13 cellular contexts compared by ENCODE assay signal in the genomic region with DNA sequence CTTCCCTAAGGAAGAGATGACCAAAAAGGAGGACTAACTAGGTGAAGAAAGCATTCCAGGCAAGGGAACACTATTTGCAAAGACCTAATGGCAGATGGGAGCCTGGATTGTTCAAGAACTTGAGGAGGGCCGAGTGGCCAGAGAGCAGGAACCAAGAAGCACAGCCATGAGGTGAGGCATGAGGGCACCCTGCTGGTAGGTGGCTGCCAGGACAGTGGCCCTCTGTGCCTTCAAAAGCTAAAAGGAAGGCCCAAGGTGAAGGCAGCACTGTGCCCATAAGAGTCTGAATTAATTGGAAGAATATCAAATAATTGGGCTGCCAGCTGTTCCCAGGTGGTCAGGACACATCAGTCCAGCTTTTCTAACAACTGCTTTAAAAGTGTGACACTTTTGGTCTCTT. TPM values are rescaled to one million over a fixed set of nuclear protein-coding genes. Genes with fewer than 3 reads are reported as not detected.
DNase-seq lines count a peak whose midpoint lies in the region; ATAC-seq, FAIRE-seq and TF ChIP-seq lines count a peak whose summit lies in the region.
"Had no signal": no experiment of that assay in that cellular context is flagged by ENCODE, and none has a peak within 500 bp of the region (broad histone marks: within the 10 kb centered on the region; RNA-seq: fewer than 3 reads in every experiment).

No MANE protein-coding gene starts in this region.

- peak; percentile 57 for ATAC-seq in foreskin keratinocyte
- no peak for ATAC-seq in HG02970 (IDR thresholded peaks at IDR 0.05; ENCODE audit: low FRiP score, unreplicated experiment)
- ATAC-seq: activated CD4-positive, CD25-positive, alpha-beta regulatory T cell treated with anti-CD3 and anti-CD28 coated beads, Interleukin-2, amount 50 U/mL, for 24 hours; naive thymus-derived CD8-positive, alpha-beta T cell had no signal

- intact Hi-C loops in prostate gland (cut with DNase I): no loop called here

- in situ Hi-C loops in GM13977 (cut with MboI; ENCODE audit: low pct_unique_long_range_greater_than_20kb, low sequenced_read_pairs, unreplicated experiment) (no loop called here), SK-MEL-5 (cut with HindIII; ENCODE audit: low pct_unique_long_range_greater_than_20kb, low sequenced_read_pairs) (no loop called here)

- DNase-seq in GM13977 (ENCODE audit: low spot score) (no peak), SK-MEL-5 (ENCODE audit: low read depth, low spot score) (peak; percentile 47), foreskin keratinocyte (no peak), prostate gland (ENCODE audit: low spot score) (no peak), frontal cortex (ENCODE audit: low spot score in 2 of 2) (no peak)
- no peak for DNase-seq in NK-92 treated with Interleukin-12 subunit alpha and Interleukin-12 subunit beta, amount 100 ng/mL, for 24 hours (lab: John Stamatoyannopoulos, UW)
- DNase-seq: naive thymus-derived CD8-positive, alpha-beta T cell; NCI-H1930; SHP77 treated with DMSO at 0.1 percent for 48 hours had no signal

- H3K36me3 ChIP-seq in prostate gland: no peaks in the 10 kb centered on the region

- H3K4me1 ChIP-seq in foreskin keratinocyte (no peaks in the 10 kb centered on the region), prostate gland (replicated peaks) (no peaks in the 10 kb centered on the region)

- H3K27me3 ChIP-seq in foreskin keratinocyte (no peaks in the 10 kb centered on the region), prostate gland (replicated peaks; ENCODE audit: insufficient read depth) (no peaks in the 10 kb centered on the region)

- no peak overlapping the region for H3K4me3 ChIP-seq in prostate gland

- H3K27ac ChIP-seq in 22Rv1: no peak overlapping the region
- no peak overlapping the region for H3K27ac ChIP-seq in foreskin keratinocyte
- H3K27ac ChIP-seq in prostate gland: no peak overlapping the region
- H3K27ac ChIP-seq: epithelial cell of prostate had no signal

- no peak for TF ChIP-seq POLR2A in prostate gland (IDR thresholded peaks at IDR 0.05)

- WGBS in prostate gland: 81% methylated on average over 1 of the region's 1 CpG

- no peaks in the 10 kb centered on the region for H3K9me3 ChIP-seq in prostate gland

- FAIRE-seq in frontal cortex (lab: Jason Lieb, UNC): no peak

- 0 out of 2 replicates have a peak, but pooled peaks have one; percentile 4 for TF ChIP-seq CTCF in 22Rv1 (IDR thresholded peaks at IDR 0.05)
- TF ChIP-seq CTCF in GM13977 (IDR thresholded peaks at IDR 0.05; ENCODE audit: extremely low read depth, insufficient read depth, missing control alignments): peak; percentile 10
- TF ChIP-seq CTCF in foreskin keratinocyte (conservative IDR thresholded peaks at IDR 0.05): peak; percentile 23
- TF ChIP-seq CTCF in prostate gland (IDR thresholded peaks at IDR 0.05): peak in 1 of 4 experiments; percentile 20

RNA-seq across cellular contexts. Expression of a gene that starts 27.9 kb away (rescaled TPM):
- 15.5 and 16.1 TPM in 2 replicates for total RNA-seq in SK-MEL-5 (2014; rRNA removed; shearing (Covaris generic))
- polyA plus RNA-seq in SK-MEL-5 (2015; cell fraction: cytosol; rRNA removed): 17.4 and 17.9 TPM in 2 replicates
- polyA plus RNA-seq in SK-MEL-5 (2015; cell fraction: nucleus; rRNA removed): 12.1 and 17.3 TPM in 2 replicates
- total RNA-seq in foreskin keratinocyte: 52.9 and 54.7 TPM in 2 replicates
- 31.4 and 35.8 TPM in 2 replicates for polyA plus RNA-seq in foreskin keratinocyte
- total RNA-seq in prostate gland: 10 to 100 TPM; 59.3 to 60.3 TPM
- 15.5 TPM for total RNA-seq in frontal cortex
